10 cellular contexts compared by ENCODE assay signal in the genomic region with DNA sequence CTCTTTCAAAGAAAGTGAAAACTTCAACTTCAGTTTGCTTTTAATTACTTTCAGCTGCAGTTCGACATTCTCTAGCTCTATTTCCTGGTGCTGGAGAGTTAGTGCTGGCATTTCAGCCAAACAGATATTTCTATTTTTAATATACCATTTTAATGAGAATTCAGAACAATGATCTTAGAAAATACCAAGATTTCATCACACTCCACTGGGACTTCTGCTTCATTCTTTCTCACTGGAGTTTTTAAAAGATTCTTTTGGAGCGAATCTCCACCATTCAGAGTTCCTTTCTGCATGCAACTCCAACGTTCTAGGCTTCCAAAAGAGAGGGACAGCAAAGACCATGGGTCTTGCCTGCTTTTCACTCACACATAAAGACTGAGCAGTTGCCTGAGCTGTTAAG.
DNase-seq lines count a peak whose midpoint lies in the region; ATAC-seq and TF ChIP-seq lines count a peak whose summit lies in the region.
"Had no signal": no experiment of that assay in that cellular context is flagged by ENCODE, and none has a peak within 500 bp of the region (broad histone marks: within the 10 kb centered on the region; RNA-seq: fewer than 3 reads in every experiment).

No MANE protein-coding gene starts in this region.

- no peak overlapping the region for H3K18ac ChIP-seq in neuronal stem cell (ENCODE audit: low read length)

- no peak overlapping the region for H2AFZ ChIP-seq in Loucy (ENCODE audit: low read length)
- no peak overlapping the region for H2AFZ ChIP-seq in neuronal stem cell (ENCODE audit: low read length)

- no peaks in the 10 kb centered on the region for H3K27me3 ChIP-seq in CD8-positive, alpha-beta memory T cell (ENCODE audit: insufficient read depth, low read length, poor library complexity, severe bottlenecking)
- H3K27me3 ChIP-seq in Loucy (ENCODE audit: insufficient read depth, low read length, poor library complexity, severe bottlenecking): no peaks in the 10 kb centered on the region
- no peaks in the 10 kb centered on the region for H3K27me3 ChIP-seq in effector memory CD4-positive, alpha-beta T cell (replicated peaks; ENCODE audit: control insufficient read depth, insufficient read depth, low read length, poor library complexity, severe bottlenecking)
- no peaks in the 10 kb centered on the region for H3K27me3 ChIP-seq in neuronal stem cell (ENCODE audit: control insufficient read depth in 3 of 3, insufficient read depth in 3 of 3, low read depth in 1 of 3, low read length in 3 of 3)

- no CpG with 5 or more reads among the region's 3 CpGs for WGBS in neuronal stem cell (ENCODE audit: extremely low coverage in 2 of 2, insufficient read length in 2 of 2, insufficient replicate concordance in 1 of 2), 2 donors

- H3K4me3 ChIP-seq in CD8-positive, alpha-beta memory T cell (ENCODE audit: low read length): no peak overlapping the region
- H3K4me3 ChIP-seq in Loucy (ENCODE audit: low read length, poor library complexity, severe bottlenecking): no peak overlapping the region
- H3K4me3 ChIP-seq in skin epidermis: no peak overlapping the region
- H3K4me3 ChIP-seq in effector memory CD4-positive, alpha-beta T cell (ENCODE audit: insufficient read depth, low read depth, low read length, poor library complexity, severe bottlenecking): no peak overlapping the region
- no peak overlapping the region for H3K4me3 ChIP-seq in neuronal stem cell (ENCODE audit: low read length in 2 of 2)

- peaks cover 5% of the 10 kb centered on the region for H3F3A ChIP-seq in Loucy (ENCODE audit: low read depth)

- no peaks in the 10 kb centered on the region for H4K20me1 ChIP-seq in Loucy (ENCODE audit: insufficient read depth, low read length, poor library complexity, severe bottlenecking)

- no peaks in the 10 kb centered on the region for H3K79me1 ChIP-seq in neuronal stem cell (ENCODE audit: low read depth, low read length)

- no peak overlapping the region for H3K23ac ChIP-seq in neuronal stem cell (ENCODE audit: low read depth, low read length, poor library complexity)

- no peak for ATAC-seq in HG03039 (IDR thresholded peaks at IDR 0.05; ENCODE audit: unreplicated experiment)

- no peaks in the 10 kb centered on the region for H3K36me3 ChIP-seq in CD8-positive, alpha-beta memory T cell (ENCODE audit: insufficient read depth, low read length)
- H3K36me3 ChIP-seq in Loucy (ENCODE audit: insufficient read depth, low read length) (peaks cover 3% of the 10 kb centered on the region; the same call in 1 of the 2 replicates), neuronal stem cell (replicated peaks in 1 of 2; ENCODE audit: control insufficient read depth in 2 of 2, insufficient read depth in 2 of 2, low read length in 2 of 2) (no peaks in the 10 kb centered on the region)
- H3K36me3 ChIP-seq in effector memory CD4-positive, alpha-beta T cell (ENCODE audit: control insufficient read depth, insufficient read depth, low read length): no peaks in the 10 kb centered on the region

- peak overlapping the region in 7 of 8 donors; percentile 34 to 98 (median 79) for H3K27ac Mint-ChIP-seq in CD8-positive, alpha-beta memory T cell

- H2BK15ac ChIP-seq in neuronal stem cell (ENCODE audit: low read length): no peak overlapping the region

- H3K4me3 Mint-ChIP-seq in CD8-positive, alpha-beta memory T cell: no peak overlapping the region

- no peaks in the 10 kb centered on the region for H3K9me2 ChIP-seq in Loucy (replicated peaks; ENCODE audit: low read depth, low read length)

- H3K4me1 ChIP-seq in CD8-positive, alpha-beta memory T cell (ENCODE audit: insufficient read depth, low read length): peaks cover 17% of the 10 kb centered on the region
- H3K4me1 ChIP-seq in Loucy (ENCODE audit: insufficient read depth, low read length, poor library complexity, severe bottlenecking) (peaks cover 64% of the 10 kb centered on the region), neuronal stem cell (ENCODE audit: control insufficient read depth in 2 of 2, insufficient read depth in 1 of 2, low read depth in 1 of 2, low read length in 2 of 2) (peaks cover 0 to 10% of the 10 kb centered on the region in 2 donors)
- peaks cover 6% of the 10 kb centered on the region for H3K4me1 ChIP-seq in effector memory CD4-positive, alpha-beta T cell (ENCODE audit: control insufficient read depth, insufficient read depth, low read length, poor library complexity, severe bottlenecking)

- H3K4me2 ChIP-seq in Loucy (ENCODE audit: low read depth, low read length, poor library complexity, severe bottlenecking) (peak overlapping the region; percentile 15), neuronal stem cell (ENCODE audit: insufficient read depth, low read length, poor library complexity, severe bottlenecking) (no peak overlapping the region)

- H3K9me3 ChIP-seq in CD8-positive, alpha-beta memory T cell (ENCODE audit: low read length): no peaks in the 10 kb centered on the region
- no peaks in the 10 kb centered on the region for H3K9me3 ChIP-seq in Loucy (ENCODE audit: insufficient read depth, low read depth, low read length)
- H3K9me3 ChIP-seq in effector memory CD4-positive, alpha-beta T cell (ENCODE audit: control insufficient read depth, low read length): no peaks in the 10 kb centered on the region
- peaks cover 0 to 4% of the 10 kb centered on the region in 2 donors for H3K9me3 ChIP-seq in neuronal stem cell (replicated peaks in 1 of 2; ENCODE audit: control insufficient read depth in 2 of 2, insufficient read depth in 1 of 2, low read depth in 1 of 2, low read length in 2 of 2)

- no peak overlapping the region for H4K91ac ChIP-seq in neuronal stem cell (ENCODE audit: low read depth, low read length, poor library complexity)

- no peak overlapping the region for H3K4ac ChIP-seq in neuronal stem cell (ENCODE audit: low read length)

- no peak overlapping the region for H2BK12ac ChIP-seq in neuronal stem cell (ENCODE audit: low read length)

- no peak overlapping the region for H2BK5ac ChIP-seq in neuronal stem cell (ENCODE audit: low read length)

- no peaks in the 10 kb centered on the region for H3K79me2 ChIP-seq in Loucy (ENCODE audit: insufficient read depth, low read length)

- H3K9me3 Mint-ChIP-seq in CD8-positive, alpha-beta memory T cell: no peaks in the 10 kb centered on the region

- no peak for TF ChIP-seq CTCF in Loucy (conservative IDR thresholded peaks at IDR 0.05; ENCODE audit: low read length)

- CTCF ChIA-PET in CD8-positive, alpha-beta memory T cell (lab: Charles Lee): no interaction called here

- H2AK5ac ChIP-seq in neuronal stem cell (ENCODE audit: low read depth, low read length): no peak overlapping the region

- no peak overlapping the region for H3K27ac ChIP-seq in CD8-positive, alpha-beta memory T cell (ENCODE audit: low read depth, low read length)
- H3K27ac ChIP-seq in skin epidermis: peak overlapping the region in 15 of 21 experiments; percentile 2 to 85 (median 46)
- H3K27ac ChIP-seq in effector memory CD4-positive, alpha-beta T cell (ENCODE audit: insufficient read depth, low read length, poor library complexity, severe bottlenecking): no peak overlapping the region
- no peak overlapping the region for H3K27ac ChIP-seq in neuronal stem cell (replicated peaks; ENCODE audit: low read length)

- POLR2A ChIA-PET in CD8-positive, alpha-beta memory T cell (lab: Charles Lee): no interaction called here

- H3K36me3 Mint-ChIP-seq in CD8-positive, alpha-beta memory T cell: no peaks in the 10 kb centered on the region

- H3K4me1 Mint-ChIP-seq in CD8-positive, alpha-beta memory T cell: peaks cover 16 to 46% (median 26%) of the 10 kb centered on the region in 3 donors

- H4K8ac ChIP-seq in neuronal stem cell (ENCODE audit: low read depth, low read length): no peak overlapping the region

- no peak for DNase-seq in CD8-positive, alpha-beta memory T cell
- DNase-seq in dedifferentiated amniotic fluid mesenchymal stem cell (ENCODE audit: extremely low spot score) (peak; percentile 60), neuronal stem cell (ENCODE audit: low spot score) (no peak), NCI-H774 (lab: John Stamatoyannopoulos, UW) (no peak)
- no peak for DNase-seq in effector memory CD4-positive, alpha-beta T cell
- DNase-seq: NCI-H82, T1000 had no signal

- H3K27me3 Mint-ChIP-seq in CD8-positive, alpha-beta memory T cell: peaks cover 0 to 2% of the 10 kb centered on the region in 2 donors

- peak overlapping the region; percentile 57 for H3K9ac ChIP-seq in Loucy (ENCODE audit: low read depth, low read length, poor library complexity, severe bottlenecking)
- H3K9ac ChIP-seq in neuronal stem cell (ENCODE audit: low read depth, low read length, poor library complexity): no peak overlapping the region

- H2BK120ac ChIP-seq in neuronal stem cell (ENCODE audit: low read depth, low read length): no peak overlapping the region

- H3K14ac ChIP-seq in neuronal stem cell (ENCODE audit: low read length): no peak overlapping the region

Comparison
In these comparisons a context has a peak if more than half of its experiments do, and no peak if none do; other contexts are left out.
1. H3K27ac ChIP-seq: peak in skin epidermis (15 of 21); none in CD8-positive, alpha-beta memory T cell (single experiment), effector memory CD4-positive, alpha-beta T cell (single experiment) and neuronal stem cell (single experiment).